ENCODE assay signal across 23 cellular contexts in genomic region chr1:47183308-47184089, GRCh38. TPM values are rescaled to one million over a fixed set of nuclear protein-coding genes. Genes with fewer than 3 reads are reported as not detected.
A peak's percentile ranks its signal among the peaks of the same experiment; 100 is the strongest.
DNase-seq lines count a peak whose midpoint lies in the region; ATAC-seq, FAIRE-seq and TF ChIP-seq lines count a peak whose summit lies in the region.
"Had no signal": no experiment of that assay in that cellular context is flagged by ENCODE, and none has a peak within 500 bp of the region (broad histone marks: within the 10 kb centered on the region; RNA-seq: fewer than 3 reads in every experiment).

No MANE protein-coding gene starts in this region.

- H3K79me2 ChIP-seq in Karpas-422 (ENCODE audit: low read length) = no peaks in the 10 kb centered on the region

- H3K4me3 Mint-ChIP-seq in stimulated activated memory B cell treated with anti-CD40 and anti-IgM and Interleukin-4, amounts not matched to agents 10 μg/mL and 1 μg/mL and 100 μg/mL, for 72 hours = no peak overlapping the region
- H3K4me3 Mint-ChIP-seq: HFFc6 had no signal

- H3K27me3 Mint-ChIP-seq in stimulated activated memory B cell treated with anti-CD40 and anti-IgM and Interleukin-4, amounts not matched to agents 10 μg/mL and 1 μg/mL and 100 μg/mL, for 72 hours = peaks cover 72% of the 10 kb centered on the region

- H3K9me3 Mint-ChIP-seq in stimulated activated memory B cell treated with anti-CD40 and anti-IgM and Interleukin-4, amounts not matched to agents 10 μg/mL and 1 μg/mL and 100 μg/mL, for 72 hours = no peaks in the 10 kb centered on the region
- H3K9me3 Mint-ChIP-seq: CD8-positive, alpha-beta memory T cell; HFFc6 had no signal

- ATAC-seq in stimulated activated memory B cell treated with anti-CD40 and anti-IgM and Interleukin-4, amounts not matched to agents 10 μg/mL and 1 μg/mL and 100 μg/mL, for 72 hours = no peak
- ATAC-seq: HepG2 had no signal

- TF ChIP-seq POLR2A in spleen (IDR thresholded peaks at IDR 0.05) = no peak
- no peak for TF ChIP-seq POLR2A in testis (IDR thresholded peaks at IDR 0.05)

- H3K9ac ChIP-seq in Karpas-422 (ENCODE audit: low read length) = no peak overlapping the region
- H3K9ac ChIP-seq in kidney (ENCODE audit: low read length in 2 of 2) = peak overlapping the region in 1 of 2 donors; percentile 19
- H3K9ac ChIP-seq: KMS-11 had no signal

- no peak overlapping the region for H2AFZ ChIP-seq in Karpas-422 (ENCODE audit: low read length)

- no peaks in the 10 kb centered on the region for H4K20me1 ChIP-seq in Karpas-422 (ENCODE audit: insufficient read depth, low read depth, low read length)
- H4K20me1 ChIP-seq: BLaER1 treated with 17β-estradiol and CSF1 and Interleukin-3, amounts not matched to agents 10 nM and 100 nM had no signal

- H3K9me2 ChIP-seq in Karpas-422 (replicated peaks; ENCODE audit: insufficient read depth, low read length) = no peaks in the 10 kb centered on the region

- intact Hi-C loops in kidney (cut with DNase I) = loop anchor here (10.0 kb wide), 2 partner anchors 71 to 541 kb away; no protein-coding TSS in a partner anchor
- intact Hi-C loops in spleen (cut with DNase I; ENCODE audit: low total_unique reads) = no loop called here
- intact Hi-C loops in testis (cut with DNase I; ENCODE audit: low total_unique reads) = loop anchor here (10.0 kb wide), 1 partner anchor 231 kb away; the partner anchor contains the start of gene FOXE3

- 63 to 76% (median 73%) methylated on average over 9 to 11 of the region's 11 CpGs for WGBS in spleen, 5 donors
- 76 to 83% methylated on average over 9 to 11 of the region's 11 CpGs for WGBS in testis, 2 donors

- H3K27ac Mint-ChIP-seq in stimulated activated memory B cell treated with anti-CD40 and anti-IgM and Interleukin-4, amounts not matched to agents 10 μg/mL and 1 μg/mL and 100 μg/mL, for 72 hours = no peak overlapping the region
- H3K27ac Mint-ChIP-seq: CD8-positive, alpha-beta memory T cell; HFFc6 had no signal

- peaks cover 10% of the 10 kb centered on the region for H3K4me1 Mint-ChIP-seq in stimulated activated memory B cell treated with anti-CD40 and anti-IgM and Interleukin-4, amounts not matched to agents 10 μg/mL and 1 μg/mL and 100 μg/mL, for 72 hours

- no peaks in the 10 kb centered on the region for H3K9me3 ChIP-seq in Karpas-422 (ENCODE audit: low read length)
- no peaks in the 10 kb centered on the region for H3K9me3 ChIP-seq in kidney (ENCODE audit: control insufficient read depth in 1 of 2, low read length in 2 of 2)
- H3K9me3 ChIP-seq in spleen = no peaks in the 10 kb centered on the region
- H3K9me3 ChIP-seq in testis = no peaks in the 10 kb centered on the region
- H3K9me3 ChIP-seq: BLaER1 treated with 17β-estradiol and CSF1 and Interleukin-3, amounts not matched to agents 10 nM and 100 nM; SJCRH30 had no signal

- no peak for TF ChIP-seq CTCF in kidney (IDR thresholded peaks at IDR 0.05; ENCODE audit: borderline replicate concordance, extremely low read depth, insufficient read depth)
- no peak for TF ChIP-seq CTCF in spleen (IDR thresholded peaks at IDR 0.05 in 8 of 11, conservative IDR thresholded peaks at IDR 0.05 in 3 of 11)
- no peak for TF ChIP-seq CTCF in testis (IDR thresholded peaks at IDR 0.05)

- H3K36me3 ChIP-seq in Karpas-422 (ENCODE audit: insufficient read depth, low read length) (no peaks in the 10 kb centered on the region), kidney (ENCODE audit: control insufficient read depth in 1 of 2, insufficient read depth in 2 of 2, low read length in 2 of 2) (peaks cover 2 to 24% of the 10 kb centered on the region in 2 donors), spleen (no peaks in the 10 kb centered on the region), testis (ENCODE audit: low read depth, missing control alignments) (no peaks in the 10 kb centered on the region)
- H3K36me3 ChIP-seq: BLaER1 treated with 17β-estradiol and CSF1 and Interleukin-3, amounts not matched to agents 10 nM and 100 nM; SJCRH30 had no signal

- H3K4me3 ChIP-seq in Karpas-422 (ENCODE audit: low read length) = no peak overlapping the region
- peak overlapping the region; percentile 14 to 33 for H3K4me3 ChIP-seq in kidney (ENCODE audit: low read length in 2 of 2)
- no peak overlapping the region for H3K4me3 ChIP-seq in spleen
- no peak overlapping the region for H3K4me3 ChIP-seq in testis
- H3K4me3 ChIP-seq: BLaER1 treated with 17β-estradiol and CSF1 and Interleukin-3, amounts not matched to agents 10 nM and 100 nM; SJCRH30 had no signal

- H3K27ac ChIP-seq in Karpas-422 (ENCODE audit: low read length) (no peak overlapping the region), kidney (ENCODE audit: low read depth in 2 of 2, low read length in 2 of 2) (peak overlapping the region; percentile 81 to 84), spleen (no peak overlapping the region), testis (no peak overlapping the region)
- H3K27ac ChIP-seq: BLaER1 treated with 17β-estradiol and CSF1 and Interleukin-3, amounts not matched to agents 10 nM and 100 nM; KMS-11; SJCRH30 had no signal

- FAIRE-seq in kidney (lab: Jason Lieb, UNC) = no peak
- FAIRE-seq: H54, HepG2 had no signal

- no peak overlapping the region for H3K4me2 ChIP-seq in Karpas-422 (ENCODE audit: low read depth, low read length, poor library complexity, severe bottlenecking)
- H3K4me2 ChIP-seq: KMS-11 had no signal

- H3K27me3 ChIP-seq in Karpas-422 (ENCODE audit: low read length) (no peaks in the 10 kb centered on the region), spleen (replicated peaks in 1 of 7) (peaks cover 0 to 48% (median 4%) of the 10 kb centered on the region in 7 donors), testis (no peaks in the 10 kb centered on the region)
- H3K27me3 ChIP-seq: BLaER1 treated with 17β-estradiol and CSF1 and Interleukin-3, amounts not matched to agents 10 nM and 100 nM had no signal

- no peaks in the 10 kb centered on the region for H3K36me3 Mint-ChIP-seq in stimulated activated memory B cell treated with anti-CD40 and anti-IgM and Interleukin-4, amounts not matched to agents 10 μg/mL and 1 μg/mL and 100 μg/mL, for 72 hours
- H3K36me3 Mint-ChIP-seq: CD8-positive, alpha-beta memory T cell had no signal

- H3K4me1 ChIP-seq in Karpas-422 (ENCODE audit: low read length) (peaks cover 15% of the 10 kb centered on the region), kidney (ENCODE audit: control insufficient read depth in 1 of 2, insufficient read depth in 1 of 2, low read depth in 1 of 2, low read length in 2 of 2) (peaks cover 15 to 29% of the 10 kb centered on the region in 2 donors), spleen (peaks cover 0 to 15% (median 10%) of the 10 kb centered on the region in 6 donors), testis (peaks cover 7% of the 10 kb centered on the region)

- peak; percentile 34 for DNase-seq in activated effector memory CD4-positive, alpha-beta T cell treated with anti-CD3 and anti-CD28 coated beads, Interleukin-2, amount 50 U/mL, for 16 hours
- no peak for DNase-seq in activated effector memory CD4-positive, alpha-beta T cell treated with Interleukin-2 at 50 U/mL for 16 hours
- DNase-seq in Karpas-422 = peak; percentile 21
- DNase-seq in kidney = no peak
- peak; percentile 49 for DNase-seq in spleen
- DNase-seq in activated CD4-positive, alpha-beta T cell treated with anti-CD3 and anti-CD28 coated beads, Interleukin-2, amount 50 U/mL, for 1 hour = no peak
- DNase-seq in testis = no peak
- DNase-seq: CD8-positive, alpha-beta memory T cell; DND-41; HFFc6; NCI-H1417 treated with DMSO at 0.1 percent for 48 hours; NCI-H2227 treated with DMSO at 0.1 percent for 48 hours; NCI-H524; RPMI8226; SJCRH30 had no signal

RNA-seq across cellular contexts. Expression of gene PDZK1IP1, which starts 6.3 kb away (rescaled TPM):
- not detected in 2 replicates for total RNA-seq in Karpas-422 (2014; rRNA removed; shearing (Covaris generic); ENCODE audit: low replicate concordance)
- total RNA-seq in kidney = 245 TPM
- polyA plus RNA-seq in kidney (ENCODE audit: insufficient read depth, low read depth, low replicate concordance) = 2,553 TPM
- total RNA-seq in spleen = 10 to 100 TPM in 1 of 7 donors, 1 to 10 TPM in 5, under 1 TPM in 1; 0.76 to 11.0 (median 4.0) TPM
- polyA plus RNA-seq in spleen = 1 to 10 TPM in 1 of 3 donors, under 1 TPM in 2; 0.22 to 8.3 (median 0.41) TPM
- 1 to 10 TPM; 1.5 to 8.6 TPM for total RNA-seq in testis
- 13.9 TPM for polyA plus RNA-seq in testis (ENCODE audit: insufficient read depth, low read depth, low replicate concordance)
- total RNA-seq: A673; CD8-positive, alpha-beta memory T cell; G401; HFFc6; SJCRH30 had no signal
- polyA plus RNA-seq: CD8-positive, alpha-beta memory T cell had no signal

RNA-seq across cellular contexts. Expression of gene CYP4A22, which starts 46.3 kb away (rescaled TPM):
- not detected in 2 replicates for total RNA-seq in Karpas-422 (2014; rRNA removed; shearing (Covaris generic); ENCODE audit: low replicate concordance)
- total RNA-seq in kidney (4.1 TPM), spleen (under 1 TPM in 1 of 7 donors, not detected in 6; 0.43 TPM), testis (under 1 TPM in 1 of 2 donors, not detected in 1; 0.31 TPM)
- polyA plus RNA-seq in kidney (ENCODE audit: insufficient read depth, low read depth, low replicate concordance) (108 TPM), spleen (not detected), testis (ENCODE audit: insufficient read depth, low read depth, low replicate concordance) (0.22 TPM)
- total RNA-seq: A673; CD8-positive, alpha-beta memory T cell; G401; HepG2; HFFc6; M059J; SJCRH30 had no signal
- polyA plus RNA-seq: CD8-positive, alpha-beta memory T cell; HepG2 had no signal

RNA-seq across cellular contexts. Expression of gene TAL1, which starts 48.5 kb away (rescaled TPM):
- not detected in 2 replicates for total RNA-seq in Karpas-422 (2014; rRNA removed; shearing (Covaris generic); ENCODE audit: low replicate concordance)
- total RNA-seq in kidney (6.5 TPM), spleen (10 to 100 TPM; 12.9 to 24.5 (median 16.0) TPM), testis (1 to 10 TPM; 1.7 to 3.5 TPM)
- polyA plus RNA-seq in kidney (ENCODE audit: insufficient read depth, low read depth, low replicate concordance) (3.1 TPM), spleen (10 to 100 TPM in 1 of 3 donors, 1 to 10 TPM in 2; 2.9 to 12.1 (median 4.4) TPM), testis (ENCODE audit: insufficient read depth, low read depth, low replicate concordance) (2.3 TPM)
- total RNA-seq: CD8-positive, alpha-beta memory T cell; G401; HepG2; HFFc6; M059J had no signal
- polyA plus RNA-seq: CD8-positive, alpha-beta memory T cell had no signal

Comparison
In these comparisons a context has a peak if more than half of its experiments do, and no peak if none do; other contexts are left out.
1. DNase-seq: peak in activated effector memory CD4-positive, alpha-beta T cell treated with anti-CD3 and anti-CD28 coated beads, Interleukin-2, amount 50 U/mL, for 16 hours (single experiment), Karpas-422 (single experiment) and spleen (single experiment); none in activated effector memory CD4-positive, alpha-beta T cell treated with Interleukin-2 at 50 U/mL for 16 hours (single experiment), kidney (single experiment), activated CD4-positive, alpha-beta T cell treated with anti-CD3 and anti-CD28 coated beads, Interleukin-2, amount 50 U/mL, for 1 hour (single experiment) and testis (single experiment).
2. H3K27ac ChIP-seq: peak in kidney (2 of 2); none in Karpas-422 (single experiment), spleen (0 of 8) and testis (0 of 2).
3. H3K4me3 ChIP-seq: peak in kidney (2 of 2); none in Karpas-422 (single experiment), spleen (0 of 8) and testis (0 of 2).
4. RNA of gene PDZK1IP1, which starts 6.3 kb away (total RNA-seq): 245 TPM in kidney (single experiment); 1.5 to 8.6 TPM in testis, 0.76 to 11.0 TPM in spleen and not detected in Karpas-422; every median in the first group is over 10 times any median in the second.